ENCODE assay signal across 10 cellular contexts in genomic region chr1:153849487-153850185, GRCh38.
DNase-seq lines count a peak whose midpoint lies in the region; ATAC-seq lines count a peak whose summit lies in the region.
"Had no signal": no experiment of that assay in that cellular context is flagged by ENCODE, and none has a peak within 500 bp of the region (broad histone marks: within the 10 kb centered on the region; RNA-seq: fewer than 3 reads in every experiment).

No MANE protein-coding gene starts in this region.

- CTCF ChIA-PET in CD4-positive, alpha-beta memory T cell (lab: Charles Lee; ENCODE audit: partially characterized antibody), result no interaction called here

- H3K9me3 Mint-ChIP-seq in CD4-positive, alpha-beta memory T cell, result no peaks in the 10 kb centered on the region

- H3K4me1 Mint-ChIP-seq in CD4-positive, alpha-beta memory T cell, result peaks cover 29 to 53% (median 37%) of the 10 kb centered on the region in 4 donors

- no peaks in the 10 kb centered on the region for H3K9me3 ChIP-seq in CD4-positive, alpha-beta memory T cell (ENCODE audit: control insufficient read depth in 1 of 2, low read length in 2 of 2)
- H3K9me3 ChIP-seq: SJSA1 had no signal

- no peak for DNase-seq in CD4-positive, alpha-beta memory T cell
- peak; percentile 43 to 44 for DNase-seq in activated T-cell treated with anti-CD3 and anti-CD28 coated beads, Interleukin-2, amount 50 U/mL, for 48 hours
- DNase-seq in NK-92 (lab: John Stamatoyannopoulos, UW; ENCODE audit: unreplicated experiment), result no peak
- DNase-seq in foreskin melanocyte, result no peak
- DNase-seq in GM19240 (ENCODE audit: insufficient read length, low spot score), result no peak
- DNase-seq in activated CD8-positive, alpha-beta memory T cell treated with anti-CD3 and anti-CD28 coated beads, Interleukin-2, amount 50 U/mL, for 48 hours, result no peak

- intact Hi-C loops in CD4-positive, alpha-beta memory T cell (cut with micrococcal nuclease), result no loop called here

- H3K4me3 ChIP-seq in CD4-positive, alpha-beta memory T cell (ENCODE audit: low read length in 2 of 2), result no peak overlapping the region
- H3K4me3 ChIP-seq: SJSA1, skin epidermis had no signal

- peaks cover 11% of the 10 kb centered on the region for H3K36me3 ChIP-seq in CD4-positive, alpha-beta memory T cell (ENCODE audit: insufficient read depth, low read length)
- H3K36me3 ChIP-seq: SJSA1 had no signal

- no peaks in the 10 kb centered on the region for H3K27me3 Mint-ChIP-seq in CD4-positive, alpha-beta memory T cell

- no peak overlapping the region for H3K27ac ChIP-seq in CD4-positive, alpha-beta memory T cell (ENCODE audit: low read depth, low read length)
- H3K27ac ChIP-seq: SJSA1 had no signal

- peaks cover 14% of the 10 kb centered on the region for H3K4me1 ChIP-seq in CD4-positive, alpha-beta memory T cell (ENCODE audit: insufficient read depth, low read length)
- H3K4me1 ChIP-seq: SJSA1 had no signal

- H3K27ac Mint-ChIP-seq in CD4-positive, alpha-beta memory T cell, result peak overlapping the region in 6 of 7 donors; percentile 0 to 94 (median 64)

- peak overlapping the region in 1 of 8 donors; percentile 6 for H3K4me3 Mint-ChIP-seq in CD4-positive, alpha-beta memory T cell

- no peaks in the 10 kb centered on the region for H3K27me3 ChIP-seq in CD4-positive, alpha-beta memory T cell (ENCODE audit: insufficient read depth, low read length)
- H3K27me3 ChIP-seq: SJSA1 had no signal

- POLR2A ChIA-PET in CD4-positive, alpha-beta memory T cell (lab: Charles Lee; ENCODE audit: partially characterized antibody), result no interaction called here

- peaks cover 35 to 36% of the 10 kb centered on the region in 2 donors for H3K36me3 Mint-ChIP-seq in CD4-positive, alpha-beta memory T cell

- ATAC-seq in GM21360 (IDR thresholded peaks at IDR 0.05; ENCODE audit: unreplicated experiment), result peak; percentile 68
- peak; percentile 83 for ATAC-seq in HG03520 (IDR thresholded peaks at IDR 0.05; ENCODE audit: unreplicated experiment)

Comparison
In these comparisons a context has a peak if more than half of its experiments do, and no peak if none do; other contexts are left out.
1. DNase-seq: peak in activated T-cell treated with anti-CD3 and anti-CD28 coated beads, Interleukin-2, amount 50 U/mL, for 48 hours (2 of 2); none in CD4-positive, alpha-beta memory T cell (0 of 5), NK-92 (single experiment), foreskin melanocyte (single experiment), GM19240 (single experiment) and activated CD8-positive, alpha-beta memory T cell treated with anti-CD3 and anti-CD28 coated beads, Interleukin-2, amount 50 U/mL, for 48 hours (single experiment).